Comparison of ENCODE assay signal across 8 cellular contexts in the genomic region with DNA sequence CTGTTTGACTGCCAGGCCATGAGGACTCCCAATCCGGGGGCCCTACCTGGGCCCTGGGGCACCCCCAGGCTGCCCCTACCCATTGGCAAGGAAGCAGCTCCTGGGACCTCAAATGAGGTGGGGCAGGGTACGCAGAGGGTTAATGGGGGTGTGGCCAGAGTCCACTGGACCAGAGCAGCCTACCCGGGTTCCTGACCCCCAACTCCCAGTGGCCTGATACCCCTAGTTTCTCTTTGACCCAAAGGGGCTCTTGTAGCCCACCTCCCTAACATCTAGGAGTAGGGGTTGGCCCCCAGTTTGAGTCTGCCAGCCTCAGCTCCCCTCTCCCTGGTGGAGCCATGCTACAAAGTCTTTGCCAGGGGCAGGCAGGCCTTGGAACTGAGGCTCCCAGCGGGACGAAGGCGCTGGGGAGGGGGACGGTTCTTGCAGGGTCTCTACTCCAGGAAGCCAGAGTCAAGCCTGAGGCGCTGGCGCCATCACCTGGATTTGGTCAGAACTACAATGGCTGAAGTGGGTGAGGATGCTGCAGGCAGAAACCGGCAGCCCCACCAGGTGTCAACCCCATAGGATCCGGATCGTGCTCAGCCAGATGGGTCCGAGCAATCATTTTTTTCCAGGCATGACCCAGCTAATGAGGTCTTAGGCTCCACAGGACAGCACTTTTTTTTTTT. TPM values are rescaled to one million over a fixed set of nuclear protein-coding genes. Genes with fewer than 3 reads are reported as not detected.
DNase-seq lines count a peak whose midpoint lies in the region; ATAC-seq and TF ChIP-seq lines count a peak whose summit lies in the region.

No MANE protein-coding gene starts in this region.

- H3K27me3 Mint-ChIP-seq in activated CD8-positive, alpha-beta T cell treated with anti-CD3 and anti-CD28 coated beads for 36 hours = peaks cover 42% of the 10 kb centered on the region
- peaks cover 31 to 36% of the 10 kb centered on the region in 2 donors for H3K27me3 Mint-ChIP-seq in natural killer cell treated with Interleukin-12 subunit alpha and Interleukin-12 subunit beta and Interleukin-15 and Interleukin-18, amount 100 ng/mL, for 72 hours

- DNase-seq in activated gamma-delta T cell treated with Interleukin-2 at 50 U/mL for 16 hours = peak; percentile 41
- DNase-seq in activated gamma-delta T cell (lab: John Stamatoyannopoulos, UW) = no peak
- DNase-seq in NCI-H345 (lab: John Stamatoyannopoulos, UW) = peak; percentile 78
- peak; percentile 79 for DNase-seq in activated CD8-positive, alpha-beta T cell treated with anti-CD3 and anti-CD28 coated beads for 36 hours
- peak; percentile 30 for DNase-seq in epidermal melanocyte (ENCODE audit: insufficient read length, low spot score)
- DNase-seq in natural killer cell treated with Interleukin-12 subunit alpha and Interleukin-12 subunit beta and Interleukin-15 and Interleukin-18, amount 100 ng/mL, for 72 hours (ENCODE audit: low spot score) = no peak
- DNase-seq in dedifferentiated amniotic fluid mesenchymal stem cell (ENCODE audit: extremely low spot score) = no peak

- no peaks in the 10 kb centered on the region for H3K4me1 Mint-ChIP-seq in activated CD8-positive, alpha-beta T cell treated with anti-CD3 and anti-CD28 coated beads for 36 hours (ENCODE audit: low read depth)
- H3K4me1 Mint-ChIP-seq in natural killer cell treated with Interleukin-12 subunit alpha and Interleukin-12 subunit beta and Interleukin-15 and Interleukin-18, amount 100 ng/mL, for 72 hours (ENCODE audit: low read depth in 2 of 2) = no peaks in the 10 kb centered on the region

- peak; percentile 62 for TF ChIP-seq CTCF in activated CD8-positive, alpha-beta T cell treated with anti-CD3 and anti-CD28 coated beads for 36 hours (IDR thresholded peaks at IDR 0.05)

- POLR2A ChIA-PET in activated CD8-positive, alpha-beta T cell treated with anti-CD3 and anti-CD28 coated beads for 36 hours (lab: Charles Lee) = interaction anchor here (0.7 to 2.4 kb wide), 5 partner anchors 8 to 50 kb away, joined by 3 to 6 read pairs (median 4); partner anchors contain the start of gene CERCAM

- H3K36me3 Mint-ChIP-seq in activated CD8-positive, alpha-beta T cell treated with anti-CD3 and anti-CD28 coated beads for 36 hours (ENCODE audit: low read depth) = no peaks in the 10 kb centered on the region
- H3K36me3 Mint-ChIP-seq in natural killer cell treated with Interleukin-12 subunit alpha and Interleukin-12 subunit beta and Interleukin-15 and Interleukin-18, amount 100 ng/mL, for 72 hours = no peaks in the 10 kb centered on the region

- no peaks in the 10 kb centered on the region for H3K9me3 Mint-ChIP-seq in activated CD8-positive, alpha-beta T cell treated with anti-CD3 and anti-CD28 coated beads for 36 hours
- no peaks in the 10 kb centered on the region for H3K9me3 Mint-ChIP-seq in natural killer cell treated with Interleukin-12 subunit alpha and Interleukin-12 subunit beta and Interleukin-15 and Interleukin-18, amount 100 ng/mL, for 72 hours

- no peak overlapping the region for H3K4me3 Mint-ChIP-seq in activated CD8-positive, alpha-beta T cell treated with anti-CD3 and anti-CD28 coated beads for 36 hours
- no peak overlapping the region for H3K4me3 Mint-ChIP-seq in natural killer cell treated with Interleukin-12 subunit alpha and Interleukin-12 subunit beta and Interleukin-15 and Interleukin-18, amount 100 ng/mL, for 72 hours

- no peak overlapping the region for H3K27ac Mint-ChIP-seq in activated CD8-positive, alpha-beta T cell treated with anti-CD3 and anti-CD28 coated beads for 36 hours
- no peak overlapping the region for H3K27ac Mint-ChIP-seq in natural killer cell treated with Interleukin-12 subunit alpha and Interleukin-12 subunit beta and Interleukin-15 and Interleukin-18, amount 100 ng/mL, for 72 hours

- intact Hi-C loops in activated CD8-positive, alpha-beta T cell treated with anti-CD3 and anti-CD28 coated beads for 36 hours (cut with micrococcal nuclease) = loop anchor here (5.0 kb wide), 1 partner anchor 50 kb away; no protein-coding TSS in a partner anchor

- CTCF ChIA-PET in activated CD8-positive, alpha-beta T cell treated with anti-CD3 and anti-CD28 coated beads for 36 hours (lab: Charles Lee) = interaction anchor here (0.9 to 7.2 kb wide), 8 partner anchors 8 to 117 kb away, joined by 3 to 60 read pairs (median 4); partner anchors contain the start of genes CERCAM and URM1

- ATAC-seq in activated CD8-positive, alpha-beta T cell treated with anti-CD3 and anti-CD28 coated beads for 36 hours = peak; percentile 83
- ATAC-seq in natural killer cell treated with Interleukin-12 subunit alpha and Interleukin-12 subunit beta and Interleukin-15 and Interleukin-18, amount 100 ng/mL, for 72 hours = peak; percentile 36 to 43
- no peak for ATAC-seq in HG03097 (IDR thresholded peaks at IDR 0.05; ENCODE audit: low FRiP score, unreplicated experiment)

RNA-seq across cellular contexts. Expression of gene CERCAM, which starts 8.4 kb away (rescaled TPM):
- 1 to 10 TPM; 3.3 to 3.5 TPM for total RNA-seq in activated CD8-positive, alpha-beta T cell treated with anti-CD3 and anti-CD28 coated beads for 36 hours
- 1 to 10 TPM; 7.4 TPM for total RNA-seq in natural killer cell treated with Interleukin-12 subunit alpha and Interleukin-12 subunit beta and Interleukin-15 and Interleukin-18, amount 100 ng/mL, for 72 hours

RNA-seq across cellular contexts. Expression of gene URM1, which starts 41.1 kb away (rescaled TPM):
- 10 to 100 TPM; 56.3 to 60.2 TPM for total RNA-seq in activated CD8-positive, alpha-beta T cell treated with anti-CD3 and anti-CD28 coated beads for 36 hours
- 10 to 100 TPM; 83.6 to 89.4 TPM for total RNA-seq in natural killer cell treated with Interleukin-12 subunit alpha and Interleukin-12 subunit beta and Interleukin-15 and Interleukin-18, amount 100 ng/mL, for 72 hours

RNA-seq across cellular contexts. Expression of gene ODF2, which starts 43.6 kb away (rescaled TPM):
- 10 to 100 TPM; 79.3 to 83.6 TPM for total RNA-seq in activated CD8-positive, alpha-beta T cell treated with anti-CD3 and anti-CD28 coated beads for 36 hours
- 10 to 100 TPM; 55.4 to 95.2 TPM for total RNA-seq in natural killer cell treated with Interleukin-12 subunit alpha and Interleukin-12 subunit beta and Interleukin-15 and Interleukin-18, amount 100 ng/mL, for 72 hours

Comparison
In these comparisons a context has a peak if more than half of its experiments do, and no peak if none do; other contexts are left out.
1. DNase-seq: peak in activated gamma-delta T cell treated with Interleukin-2 at 50 U/mL for 16 hours (single experiment), NCI-H345 (single experiment), activated CD8-positive, alpha-beta T cell treated with anti-CD3 and anti-CD28 coated beads for 36 hours (single experiment) and epidermal melanocyte (single experiment); none in activated gamma-delta T cell (single experiment), natural killer cell treated with Interleukin-12 subunit alpha and Interleukin-12 subunit beta and Interleukin-15 and Interleukin-18, amount 100 ng/mL, for 72 hours (single experiment) and dedifferentiated amniotic fluid mesenchymal stem cell (single experiment).